17 cellular contexts compared by ENCODE assay signal in the genomic region with DNA sequence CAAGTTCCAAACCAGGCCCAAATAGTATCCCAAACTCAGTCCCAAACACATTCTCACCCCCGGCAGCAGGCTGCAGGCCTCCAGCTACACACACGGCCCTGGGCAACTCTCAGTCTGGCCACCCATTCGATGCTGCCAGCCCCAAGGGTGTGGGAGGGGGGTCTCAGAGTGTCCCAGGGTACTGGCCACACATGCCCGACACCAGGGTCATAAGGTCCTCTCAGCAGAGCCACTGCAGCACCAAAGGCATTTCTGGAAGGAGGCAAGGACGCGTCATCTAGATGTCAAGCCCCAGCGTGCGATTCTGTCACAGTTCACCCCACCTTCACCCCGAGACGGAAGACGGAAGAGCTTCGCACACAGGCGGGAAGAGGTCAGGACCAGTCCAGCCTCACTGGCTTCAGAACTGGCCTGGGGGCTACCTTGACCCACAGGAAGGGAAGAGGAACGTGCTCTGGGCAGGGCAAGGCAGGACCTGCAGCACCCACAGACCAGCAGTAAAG. TPM values are rescaled to one million over a fixed set of nuclear protein-coding genes. Genes with fewer than 3 reads are reported as not detected.
DNase-seq lines count a peak whose midpoint lies in the region; ATAC-seq, FAIRE-seq and TF ChIP-seq lines count a peak whose summit lies in the region.
"Had no signal": no experiment of that assay in that cellular context is flagged by ENCODE, and none has a peak within 500 bp of the region (broad histone marks: within the 10 kb centered on the region; RNA-seq: fewer than 3 reads in every experiment).

No MANE protein-coding gene starts in this region.

- H2AFZ ChIP-seq in GM23248 = no peak overlapping the region

- H3K9me3 ChIP-seq in GM23248 (ENCODE audit: low read depth) = no peaks in the 10 kb centered on the region
- no peaks in the 10 kb centered on the region for H3K9me3 ChIP-seq in kidney (ENCODE audit: control insufficient read depth in 1 of 2, low read length in 2 of 2)
- no peaks in the 10 kb centered on the region for H3K9me3 ChIP-seq in skeletal muscle tissue (ENCODE audit: control insufficient read depth in 3 of 3, low read length in 3 of 3)
- no peaks in the 10 kb centered on the region for H3K9me3 ChIP-seq in thyroid gland

- TF ChIP-seq CTCF in bronchial epithelial cell (IDR thresholded peaks at IDR 0.05; ENCODE audit: insufficient read depth, low read length, severe bottlenecking) (no peak), kidney (IDR thresholded peaks at IDR 0.05; ENCODE audit: borderline replicate concordance, extremely low read depth, insufficient read depth) (no peak), thyroid gland (IDR thresholded peaks at IDR 0.05) (no peak)

- intact Hi-C loops in kidney (cut with DNase I) (loop anchor here (10.0 kb wide), 1 partner anchor 54 kb away; a partner anchor contains a TSS), thyroid gland (cut with DNase I) (loop anchor here (10.0 kb wide), 1 partner anchor 314 kb away; a partner anchor contains a TSS)

- no peak overlapping the region for H3K4me3 ChIP-seq in GM23248
- no peak overlapping the region for H3K4me3 ChIP-seq in bronchial epithelial cell (ENCODE audit: low read depth, low read length)
- no peak overlapping the region for H3K4me3 ChIP-seq in kidney (ENCODE audit: low read length in 2 of 2)
- H3K4me3 ChIP-seq in skeletal muscle tissue (ENCODE audit: low read length in 3 of 3) = no peak overlapping the region
- no peak overlapping the region for H3K4me3 ChIP-seq in thyroid gland (replicated peaks in 1 of 3)

- H3K9ac ChIP-seq in GM23248 (no peak overlapping the region), kidney (ENCODE audit: low read length in 2 of 2) (peak overlapping the region in 1 of 2 donors; percentile 9), skeletal muscle tissue (ENCODE audit: low read depth in 1 of 3, low read length in 3 of 3) (peak overlapping the region in 1 of 3 donors; percentile 16)

- H3K79me2 ChIP-seq in GM23248 (ENCODE audit: insufficient read depth) = peaks cover 4% of the 10 kb centered on the region; the same call in 1 of the 2 replicates

- H3K27ac ChIP-seq in GM23248 (no peak overlapping the region), kidney (ENCODE audit: low read depth in 2 of 2, low read length in 2 of 2) (no peak overlapping the region), skeletal muscle tissue (ENCODE audit: low read depth, low read length) (peak overlapping the region; percentile 40), thyroid gland (peak overlapping the region in 1 of 3 donors; percentile 17)

- H3K27me3 ChIP-seq in GM23248 (replicated peaks; ENCODE audit: insufficient read depth) = no peaks in the 10 kb centered on the region
- no peaks in the 10 kb centered on the region for H3K27me3 ChIP-seq in bronchial epithelial cell (ENCODE audit: control insufficient read depth, insufficient read depth, low read length)
- H3K27me3 ChIP-seq in skeletal muscle tissue (ENCODE audit: control insufficient read depth in 3 of 3, insufficient read depth in 3 of 3, low read length in 3 of 3) = no peaks in the 10 kb centered on the region
- H3K27me3 ChIP-seq in thyroid gland = no peaks in the 10 kb centered on the region

- 57 to 61% methylated on average over 13 of the region's 14 CpGs for WGBS in GM23248 (ENCODE audit: low coverage in 1 of 2, low lambda C conversion rate in 2 of 2, missing lambda C conversion rate in 2 of 2), 2 experiments
- WGBS in thyroid gland, 2 donors = 79 to 88% methylated on average over 8 to 14 of the region's 14 CpGs

- H3K36me3 ChIP-seq in GM23248 (ENCODE audit: low read depth) (peaks cover 24% of the 10 kb centered on the region), bronchial epithelial cell (ENCODE audit: control insufficient read depth, insufficient read depth, low read length) (no peaks in the 10 kb centered on the region), kidney (ENCODE audit: control insufficient read depth in 1 of 2, insufficient read depth in 2 of 2, low read length in 2 of 2) (no peaks in the 10 kb centered on the region), skeletal muscle tissue (ENCODE audit: control insufficient read depth in 3 of 3, insufficient read depth in 3 of 3, low read length in 3 of 3) (peaks cover 0 to 10% (median 9%) of the 10 kb centered on the region in 3 donors), thyroid gland (peaks cover 5 to 25% of the 10 kb centered on the region in 2 donors)

- FAIRE-seq in bronchial epithelial cell (lab: Jason Lieb, UNC) (no peak), kidney (lab: Jason Lieb, UNC) (no peak)
- FAIRE-seq: frontal cortex, small intestine had no signal

- ATAC-seq in GM18870 (IDR thresholded peaks at IDR 0.05; ENCODE audit: unreplicated experiment) = no peak

- DNase-seq in GM23248 (peak; percentile 22), bronchial epithelial cell (ENCODE audit: low read depth) (peak; percentile 17), kidney (peak; percentile 80), thyroid gland (no peak), germinal center (ENCODE audit: low spot score) (no peak), activated T-cell treated with anti-CD3 and anti-CD28 coated beads for 4 hours (no peak)
- DNase-seq: activated CD8-positive, alpha-beta memory T cell treated with anti-CD3 and anti-CD28 coated beads, Interleukin-2, amount 50 U/mL, for 48 hours; AML-193; amniotic stem cell; DMS 273 treated with DMSO at 0.1 percent for 48 hours; effector CD8-positive, alpha-beta T cell; MV-4-11; NCI-H2171; small intestine had no signal

- no peak for TF ChIP-seq POLR2A in thyroid gland (IDR thresholded peaks at IDR 0.05)

- in situ Hi-C loops in GM23248 (cut with MboI) = no loop called here

- peaks cover 66% of the 10 kb centered on the region for H3F3A ChIP-seq in GM23248 (ENCODE audit: insufficient read depth)

- no peaks in the 10 kb centered on the region for H3K9me2 ChIP-seq in GM23248 (ENCODE audit: insufficient read depth)

- no peak overlapping the region for H3K4me2 ChIP-seq in GM23248 (ENCODE audit: unreplicated experiment)

- no peaks in the 10 kb centered on the region; the same call in 1 of the 2 replicates for H4K20me1 ChIP-seq in GM23248 (ENCODE audit: insufficient read depth)

- H3K4me1 ChIP-seq in GM23248 (ENCODE audit: insufficient read depth) (no peaks in the 10 kb centered on the region), kidney (ENCODE audit: control insufficient read depth in 1 of 2, insufficient read depth in 1 of 2, low read depth in 1 of 2, low read length in 2 of 2) (peaks cover 0 to 13% of the 10 kb centered on the region in 2 donors), skeletal muscle tissue (ENCODE audit: control insufficient read depth in 3 of 3, insufficient read depth in 3 of 3, low read length in 3 of 3) (peaks cover 0 to 15% (median 10%) of the 10 kb centered on the region in 3 donors), thyroid gland (peaks cover 0 to 7% of the 10 kb centered on the region in 2 donors)

RNA-seq across cellular contexts. Expression of a gene that starts 9.5 kb away (rescaled TPM):
- total RNA-seq in GM23248 (2014; rRNA removed; shearing (Covaris generic)) = 134 and 172 TPM in 2 replicates
- polyA plus RNA-seq in GM23248 (2016; fragmentation: Nextera tagmentation; extraction: Ambion mirVana) = 681 and 706 TPM in 2 replicates
- total RNA-seq in bronchial epithelial cell = 0.53 and 0.90 TPM in 2 replicates
- total RNA-seq in kidney = 294 TPM
- 576 TPM for polyA plus RNA-seq in kidney (ENCODE audit: insufficient read depth, low read depth, low replicate concordance)
- 5.7 TPM for total RNA-seq in skeletal muscle tissue
- 100 to 1,000 TPM in 1 of 4 donors, 10 to 100 TPM in 3; 60.9 to 161 (median 80.3) TPM for total RNA-seq in thyroid gland

RNA-seq across cellular contexts. Expression of a gene that starts 22.5 kb away (rescaled TPM):
- 4.9 and 9.3 TPM in 2 replicates for total RNA-seq in GM23248 (2014; rRNA removed; shearing (Covaris generic))
- polyA plus RNA-seq in GM23248 (2016; fragmentation: Nextera tagmentation; extraction: Ambion mirVana) = 6.7 and 7.0 TPM in 2 replicates
- total RNA-seq in bronchial epithelial cell = 1.9 and 8.2 TPM in 2 replicates
- 15.3 TPM for total RNA-seq in kidney
- polyA plus RNA-seq in kidney (ENCODE audit: insufficient read depth, low read depth, low replicate concordance) = 11.0 TPM
- total RNA-seq in skeletal muscle tissue = 20.4 TPM
- total RNA-seq in thyroid gland = 10 to 100 TPM; 14.2 to 28.8 (median 18.9) TPM

RNA-seq across cellular contexts. Expression of a gene that starts 54.7 kb away (rescaled TPM):
- total RNA-seq in GM23248 (2014; rRNA removed; shearing (Covaris generic)) = 115 and 134 TPM in 2 replicates
- polyA plus RNA-seq in GM23248 (2016; fragmentation: Nextera tagmentation; extraction: Ambion mirVana) = 165 and 171 TPM in 2 replicates
- total RNA-seq in bronchial epithelial cell = 105 and 120 TPM in 2 replicates
- total RNA-seq in kidney = 71.0 TPM
- polyA plus RNA-seq in kidney (ENCODE audit: insufficient read depth, low read depth, low replicate concordance) = 110 TPM
- total RNA-seq in skeletal muscle tissue = 47.5 TPM
- 100 to 1,000 TPM in 2 of 4 donors, 10 to 100 TPM in 2; 56.9 to 105 (median 85.1) TPM for total RNA-seq in thyroid gland

Comparison
In these comparisons a context has a peak if more than half of its experiments do, and no peak if none do; other contexts are left out.
1. DNase-seq: peak in GM23248 (single experiment), bronchial epithelial cell (single experiment) and kidney (single experiment); none in thyroid gland (0 of 2), germinal center (single experiment) and activated T-cell treated with anti-CD3 and anti-CD28 coated beads for 4 hours (single experiment).